5 cellular contexts compared by ENCODE assay signal in the genomic region with DNA sequence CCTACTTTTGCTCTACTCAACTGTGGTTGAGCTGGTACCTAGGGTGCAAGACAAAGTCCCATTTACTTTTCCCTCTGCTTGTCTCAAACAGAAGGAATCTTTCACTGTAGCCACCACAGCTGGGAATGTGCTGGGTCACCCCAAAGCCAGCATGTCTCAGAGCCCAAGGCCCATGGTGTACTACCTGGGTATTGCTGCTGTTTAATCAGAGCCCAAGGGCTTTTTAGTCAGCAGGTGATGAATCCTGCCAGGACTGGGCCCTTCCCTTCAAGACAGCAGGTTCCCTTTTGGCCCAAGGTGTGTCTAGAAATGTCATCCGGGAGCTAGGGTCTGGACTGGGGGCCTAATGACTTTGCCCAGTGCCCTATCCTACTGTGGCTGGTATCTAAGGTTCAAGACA.
"Had no signal": no experiment of that assay in that cellular context is flagged by ENCODE, and none has a peak within 500 bp of the region (broad histone marks: within the 10 kb centered on the region; RNA-seq: fewer than 3 reads in every experiment).

No MANE protein-coding gene starts in this region.

- ATAC-seq: HepG2, K562 had no signal

- DNase-seq: IMR-90, KBM-7 had no signal

- H3K4me3 ChIP-seq: K562 had no signal

- H3K27ac ChIP-seq: HL-60 had no signal

- FAIRE-seq: HepG2, K562 had no signal
